Comparison of ENCODE assay signal across 16 cellular contexts in genomic region chr6:18439581-18439980, GRCh38.
"Had no signal": no experiment of that assay in that cellular context is flagged by ENCODE, and none has a peak within 500 bp of the region (broad histone marks: within the 10 kb centered on the region; RNA-seq: fewer than 3 reads in every experiment).

No MANE protein-coding gene starts in this region.

- H3K4me1 ChIP-seq: testis had no signal

- H3K27me3 Mint-ChIP-seq: stimulated activated naive CD8-positive, alpha-beta T cell treated with anti-CD3 and anti-CD28 coated beads, Interleukin-15, Interleukin-2, amounts not matched to agents 100 ng/mL and 50 ng/mL, for 24 hours had no signal

- H3K4me3 ChIP-seq: esophagus muscularis mucosa, hepatocyte, left ventricle myocardium inferior, right atrium auricular region, testis had no signal

- DNase-seq: activated CD4-positive, alpha-beta T cell treated with anti-CD3 and anti-CD28 coated beads, Interleukin-2, amount 50 U/mL, for 4 hours; left ventricle myocardium inferior; occipital lobe; small intestine; stimulated activated CD4-positive, alpha-beta T cell treated with anti-CD3 and anti-CD28 coated beads, Interleukin-4, amount 100 ng/mL, for 4 hours; stimulated activated CD8-positive, alpha-beta memory T cell treated with anti-CD3 and anti-CD28 coated beads, Interleukin-4, amount 100 ng/mL, for 48 hours; T-helper 1 cell; T1000; testis had no signal

- H3K27me3 ChIP-seq: esophagus muscularis mucosa, hepatocyte, right atrium auricular region, testis had no signal

- ATAC-seq: activated CD4-positive, CD25-positive, alpha-beta regulatory T cell treated with anti-CD3 and anti-CD28 coated beads, Interleukin-2, amount 50 U/mL, for 24 hours; SK-N-SH treated with all-trans-retinoic acid at 6 μM for 48 hours had no signal

- H3K9me3 Mint-ChIP-seq: nephron; stimulated activated naive CD8-positive, alpha-beta T cell treated with anti-CD3 and anti-CD28 coated beads, Interleukin-15, Interleukin-2, amounts not matched to agents 100 ng/mL and 50 ng/mL, for 24 hours had no signal

- H3K4me1 Mint-ChIP-seq: nephron had no signal

- H3K36me3 ChIP-seq: esophagus muscularis mucosa, left ventricle myocardium inferior, right atrium auricular region had no signal

- H3K27ac Mint-ChIP-seq: nephron; stimulated activated naive CD8-positive, alpha-beta T cell treated with anti-CD3 and anti-CD28 coated beads, Interleukin-15, Interleukin-2, amounts not matched to agents 100 ng/mL and 50 ng/mL, for 24 hours had no signal

- H3K9me3 ChIP-seq: esophagus muscularis mucosa, left ventricle myocardium inferior, right atrium auricular region, testis had no signal

- H3K4me3 Mint-ChIP-seq: nephron; stimulated activated naive CD8-positive, alpha-beta T cell treated with anti-CD3 and anti-CD28 coated beads, Interleukin-15, Interleukin-2, amounts not matched to agents 100 ng/mL and 50 ng/mL, for 24 hours had no signal

- H3K27ac ChIP-seq: esophagus muscularis mucosa, hepatocyte, left ventricle myocardium inferior, right atrium auricular region, testis had no signal
